ENCODE assay signal across 8 cellular contexts in the genomic region with DNA sequence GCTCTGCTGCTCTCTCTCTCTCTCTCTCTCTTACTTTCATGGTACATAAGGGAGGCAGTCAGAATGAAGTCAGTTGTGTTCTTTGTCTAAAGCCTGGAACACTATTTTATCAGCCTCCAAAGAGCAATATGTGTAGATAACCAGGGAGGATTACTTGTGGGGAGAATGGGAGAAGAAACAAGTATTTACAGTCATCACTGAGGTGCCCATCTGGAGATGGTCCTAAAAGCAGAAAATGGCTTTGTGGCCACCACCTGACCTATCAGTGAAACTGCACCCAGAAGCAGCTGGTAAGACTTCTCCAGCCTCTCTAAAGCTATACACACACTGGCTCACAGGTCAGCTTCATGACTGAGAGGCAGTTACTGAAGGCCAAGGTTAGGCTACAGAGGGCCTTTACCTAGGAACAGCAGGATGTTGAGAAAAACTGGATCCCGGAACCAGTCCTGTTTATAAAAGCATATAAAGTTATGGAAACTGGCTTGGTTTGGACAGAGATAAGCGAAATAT.
DNase-seq lines count a peak whose midpoint lies in the region; ATAC-seq and TF ChIP-seq lines count a peak whose summit lies in the region.

No MANE protein-coding gene starts in this region.

- H3K9me2 ChIP-seq in SK-N-SH = no peaks in the 10 kb centered on the region

- WGBS in SK-N-SH (ENCODE audit: low lambda C conversion rate) = 70% methylated on average over 2 of the region's 2 CpGs

- peak; percentile 89 for ATAC-seq in GM21381 (IDR thresholded peaks at IDR 0.05; ENCODE audit: unreplicated experiment)
- peak; percentile 50 for ATAC-seq in HG03575 (IDR thresholded peaks at IDR 0.05; ENCODE audit: extremely low read depth, insufficient number of reproducible peaks, low FRiP score, unreplicated experiment)

- no peak overlapping the region; the same call in 1 of the 2 replicates for H2AFZ ChIP-seq in SK-N-SH (ENCODE audit: low read depth)

- peak overlapping the region; percentile 62 for H3K4me2 ChIP-seq in SK-N-SH

- DNase-seq in ELR (ENCODE audit: low read depth) (peak; percentile 69), SK-N-SH (peak; percentile 43), foreskin fibroblast (peak; percentile 60 to 77), renal cortical epithelial cell (ENCODE audit: low read depth) (peak; percentile 54), NCI-H526 treated with DMSO at 0.1 percent for 48 hours (lab: John Stamatoyannopoulos, UW) (no peak)
- DNase-seq in stimulated activated CD4-positive, alpha-beta T cell treated with anti-CD3 and anti-CD28 coated beads, Interleukin-2, amount 100 ng/mL, for 48 hours = no peak

- H3K4me1 ChIP-seq in SK-N-SH (ENCODE audit: control insufficient read depth in 1 of 2, insufficient read depth in 2 of 2, low read depth in 1 of 2, low read length in 1 of 2) = peaks cover 16 to 50% of the 10 kb centered on the region in 2 experiments

- peaks cover 48% of the 10 kb centered on the region for H3F3A ChIP-seq in SK-N-SH (replicated peaks; ENCODE audit: insufficient read depth)

- H3K27ac ChIP-seq in SK-N-SH (ENCODE audit: low read depth in 2 of 2, low read length in 1 of 2) = peak overlapping the region; percentile 91 to 99

- CTCF ChIA-PET in SK-N-SH (lab: Yijun Ruan, JAX) = interaction anchor here (0.6 to 4.8 kb wide), 48 partner anchors 9 to 487 kb away, joined by 3 to 32 read pairs (median 4); no protein-coding TSS in a partner anchor

- H3K36me3 ChIP-seq in SK-N-SH (replicated peaks in 1 of 2; ENCODE audit: control insufficient read depth in 1 of 2, insufficient read depth in 2 of 2, low read length in 1 of 2) = peaks cover 0 to 2% of the 10 kb centered on the region in 2 experiments

- POLR2A ChIA-PET in SK-N-SH (lab: Yijun Ruan, JAX) = interaction anchor here (0.6 kb wide), 1 partner anchor 416 kb away, joined by 3 read pairs; no protein-coding TSS in a partner anchor

- H4K20me1 ChIP-seq in SK-N-SH (ENCODE audit: insufficient read depth) = no peaks in the 10 kb centered on the region

- no peak for TF ChIP-seq EP300 in SK-N-SH (IDR thresholded peaks at IDR 0.05; ENCODE audit: borderline replicate concordance in 1 of 2, low read depth in 1 of 2, low read length in 1 of 2)

- TF ChIP-seq CTCF in SK-N-SH (IDR thresholded peaks at IDR 0.05) (peak; percentile 62), foreskin fibroblast (IDR thresholded peaks at IDR 0.05; ENCODE audit: low read depth, low read length) (peak; percentile 50)

- TF ChIP-seq RAD21 in SK-N-SH (IDR thresholded peaks at IDR 0.05; ENCODE audit: low read length) = peak; percentile 81

- H3K4me3 ChIP-seq in SK-N-SH (ENCODE audit: low read depth in 2 of 2, low read length in 1 of 2) (no peak overlapping the region), foreskin fibroblast (ENCODE audit: low read depth in 1 of 2, low read length in 2 of 2) (no peak overlapping the region)

- peaks cover 43% of the 10 kb centered on the region for H3K79me2 ChIP-seq in SK-N-SH (ENCODE audit: insufficient read depth)

- no peaks in the 10 kb centered on the region for H3K9me3 ChIP-seq in SK-N-SH

- no peaks in the 10 kb centered on the region for H3K27me3 ChIP-seq in SK-N-SH (ENCODE audit: insufficient read depth)

- H3K9ac ChIP-seq in SK-N-SH = peak overlapping the region; percentile 26; the same call in 1 of the 2 replicates

TF ChIP-seq in SK-N-SH, 30 proteins besides CTCF, POLR2A, EP300 and RAD21:
- TF ChIP-seq SMC3 (IDR thresholded peaks at IDR 0.05; ENCODE audit: low read depth, low read length) = peak; percentile 60
- no peak for TF ChIP-seq TAF1 (IDR thresholded peaks at IDR 0.05; ENCODE audit: borderline replicate concordance, low read depth, low read length)

Comparison
In these comparisons a context has a peak if more than half of its experiments do, and no peak if none do; other contexts are left out.
1. DNase-seq: peak in ELR (single experiment), SK-N-SH (single experiment), foreskin fibroblast (2 of 2) and renal cortical epithelial cell (single experiment); none in NCI-H526 treated with DMSO at 0.1 percent for 48 hours (single experiment) and stimulated activated CD4-positive, alpha-beta T cell treated with anti-CD3 and anti-CD28 coated beads, Interleukin-2, amount 100 ng/mL, for 48 hours (0 of 2).